Comparison of ENCODE assay signal across 1 cellular context in the genomic region with DNA sequence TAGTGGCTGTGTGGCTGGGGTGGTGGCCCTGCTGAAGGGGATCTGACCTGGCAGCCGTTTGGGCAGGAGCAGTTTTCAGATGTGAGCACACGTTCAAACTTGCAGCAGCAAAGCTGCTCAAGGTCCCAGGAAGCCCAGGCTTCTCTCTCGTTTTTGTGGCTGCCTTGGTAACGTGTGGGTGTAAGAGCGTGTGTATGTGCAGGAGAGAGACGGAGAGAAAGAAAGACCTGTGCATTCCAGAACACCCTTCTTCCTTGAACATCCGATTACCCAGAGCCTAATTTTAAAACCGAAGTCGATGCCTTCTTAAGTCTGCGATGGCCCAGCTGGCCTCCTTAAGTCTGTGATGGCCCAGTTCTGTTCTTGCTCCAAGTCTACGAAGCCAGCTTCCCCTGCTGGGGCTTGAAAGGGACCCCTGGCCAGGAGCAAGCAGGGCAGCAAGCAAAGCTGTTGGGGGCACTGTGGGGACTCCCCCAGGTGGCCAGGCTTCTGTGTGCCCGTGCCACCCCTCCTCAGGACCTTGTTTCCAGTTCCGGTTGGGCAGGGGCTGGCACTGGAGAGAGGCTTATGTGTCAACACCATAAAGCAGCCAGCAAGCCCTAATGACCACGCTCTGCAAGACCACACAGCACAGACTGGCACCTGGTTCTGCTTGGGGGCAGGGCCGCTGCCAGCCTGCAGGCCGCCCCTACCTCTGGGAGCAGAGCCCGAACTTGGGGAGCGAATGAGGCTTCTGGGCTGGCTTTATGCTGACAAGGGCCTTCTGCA.
A peak's percentile ranks its signal among the peaks of the same experiment; 100 is the strongest.
TF ChIP-seq lines count a peak whose summit lies in the region.

No MANE protein-coding gene starts in this region.

TF ChIP-seq in HepG2, 621 proteins besides CTCF, POLR2A, EP300 and RAD21 (continued from another document):
- TF ChIP-seq, protein P1, sequence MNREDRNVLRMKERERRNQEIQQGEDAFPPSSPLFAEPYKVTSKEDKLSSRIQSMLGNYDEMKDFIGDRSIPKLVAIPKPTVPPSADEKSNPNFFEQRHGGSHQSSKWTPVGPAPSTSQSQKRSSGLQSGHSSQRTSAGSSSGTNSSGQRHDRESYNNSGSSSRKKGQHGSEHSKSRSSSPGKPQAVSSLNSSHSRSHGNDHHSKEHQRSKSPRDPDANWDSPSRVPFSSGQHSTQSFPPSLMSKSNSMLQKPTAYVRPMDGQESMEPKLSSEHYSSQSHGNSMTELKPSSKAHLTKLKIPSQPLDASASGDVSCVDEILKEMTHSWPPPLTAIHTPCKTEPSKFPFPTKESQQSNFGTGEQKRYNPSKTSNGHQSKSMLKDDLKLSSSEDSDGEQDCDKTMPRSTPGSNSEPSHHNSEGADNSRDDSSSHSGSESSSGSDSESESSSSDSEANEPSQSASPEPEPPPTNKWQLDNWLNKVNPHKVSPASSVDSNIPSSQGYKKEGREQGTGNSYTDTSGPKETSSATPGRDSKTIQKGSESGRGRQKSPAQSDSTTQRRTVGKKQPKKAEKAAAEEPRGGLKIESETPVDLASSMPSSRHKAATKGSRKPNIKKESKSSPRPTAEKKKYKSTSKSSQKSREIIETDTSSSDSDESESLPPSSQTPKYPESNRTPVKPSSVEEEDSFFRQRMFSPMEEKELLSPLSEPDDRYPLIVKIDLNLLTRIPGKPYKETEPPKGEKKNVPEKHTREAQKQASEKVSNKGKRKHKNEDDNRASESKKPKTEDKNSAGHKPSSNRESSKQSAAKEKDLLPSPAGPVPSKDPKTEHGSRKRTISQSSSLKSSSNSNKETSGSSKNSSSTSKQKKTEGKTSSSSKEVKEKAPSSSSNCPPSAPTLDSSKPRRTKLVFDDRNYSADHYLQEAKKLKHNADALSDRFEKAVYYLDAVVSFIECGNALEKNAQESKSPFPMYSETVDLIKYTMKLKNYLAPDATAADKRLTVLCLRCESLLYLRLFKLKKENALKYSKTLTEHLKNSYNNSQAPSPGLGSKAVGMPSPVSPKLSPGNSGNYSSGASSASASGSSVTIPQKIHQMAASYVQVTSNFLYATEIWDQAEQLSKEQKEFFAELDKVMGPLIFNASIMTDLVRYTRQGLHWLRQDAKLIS (CRISPR knock-in tag; IDR thresholded peaks at IDR 0.05) = no peak
- TF ChIP-seq MAFF (IDR thresholded peaks at IDR 0.05; ENCODE audit: low read depth, low read length) = 0 out of 2 replicates have a peak, but pooled peaks have one; percentile 1
TF ChIP-seq in HepG2: peak in this region for 1.
